ENCODE assay signal across 1 cellular context in the genomic region with DNA sequence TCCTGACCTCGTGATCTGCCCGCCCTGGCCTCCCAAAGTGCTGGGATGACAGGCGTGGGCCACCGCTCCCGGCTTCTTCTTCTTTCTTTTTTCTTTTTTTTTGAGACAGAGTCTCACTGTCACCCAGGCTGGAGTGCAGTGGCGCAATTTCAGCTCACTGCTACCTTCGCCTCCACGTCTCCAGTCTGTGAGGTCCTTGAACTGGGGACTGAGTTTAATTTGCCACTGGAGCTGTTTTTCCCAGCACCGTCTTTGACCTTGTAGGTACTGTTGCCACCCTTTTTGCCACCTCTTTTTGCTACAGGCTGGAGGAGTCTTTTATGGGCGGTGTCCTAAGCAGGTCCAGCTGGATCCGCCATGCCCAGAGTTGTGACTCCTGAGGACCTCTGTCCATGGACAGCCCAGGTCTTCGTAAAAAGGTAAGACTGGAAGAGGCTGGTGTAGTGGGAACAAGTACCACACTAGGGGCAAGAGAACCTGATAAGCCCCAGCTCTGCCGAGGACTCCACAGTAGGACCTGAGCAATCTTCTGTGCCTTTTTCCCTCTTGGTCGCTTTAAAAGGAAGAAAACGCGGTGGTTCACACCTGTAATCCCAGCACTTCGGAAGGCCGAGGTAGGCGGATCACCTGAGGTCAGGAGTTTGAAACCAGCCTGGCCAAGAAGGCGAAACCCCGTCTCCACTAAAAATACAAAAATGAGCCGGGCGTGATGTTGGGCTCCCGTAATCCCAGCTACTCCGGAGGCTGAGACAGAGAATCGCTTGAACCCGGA.
A peak's percentile ranks its signal among the peaks of the same experiment; 100 is the strongest.
TF ChIP-seq lines count a peak whose summit lies in the region.

No MANE protein-coding gene starts in this region.

TF ChIP-seq in K562, 482 proteins besides CTCF, POLR2A, EP300 and RAD21:
- TF ChIP-seq MXI1 (IDR thresholded peaks at IDR 0.05; ENCODE audit: low read depth, low read length), result 0 out of 2 replicates have a peak, but pooled peaks have one; percentile 39
- TF ChIP-seq CEBPG (CRISPR knock-in tag; IDR thresholded peaks at IDR 0.05), result no peak
- peak; percentile 23 to 55; a peak in 2 of 4 replicates for TF ChIP-seq CEBPG (tag; conservative IDR thresholded peaks at IDR 0.05 in 1 of 2, IDR thresholded peaks at IDR 0.05 in 1 of 2)
- no peak for TF ChIP-seq THRB (CRISPR knock-in tag; conservative IDR thresholded peaks at IDR 0.05)
- TF ChIP-seq FOXK1 (CRISPR knock-in tag; IDR thresholded peaks at IDR 0.05; ENCODE audit: borderline replicate concordance), result peak; percentile 86; the same call in 1 of the 2 replicates
- peak; percentile 70 for TF ChIP-seq CEBPB (tag; IDR thresholded peaks at IDR 0.05)
- TF ChIP-seq, protein P1, sequence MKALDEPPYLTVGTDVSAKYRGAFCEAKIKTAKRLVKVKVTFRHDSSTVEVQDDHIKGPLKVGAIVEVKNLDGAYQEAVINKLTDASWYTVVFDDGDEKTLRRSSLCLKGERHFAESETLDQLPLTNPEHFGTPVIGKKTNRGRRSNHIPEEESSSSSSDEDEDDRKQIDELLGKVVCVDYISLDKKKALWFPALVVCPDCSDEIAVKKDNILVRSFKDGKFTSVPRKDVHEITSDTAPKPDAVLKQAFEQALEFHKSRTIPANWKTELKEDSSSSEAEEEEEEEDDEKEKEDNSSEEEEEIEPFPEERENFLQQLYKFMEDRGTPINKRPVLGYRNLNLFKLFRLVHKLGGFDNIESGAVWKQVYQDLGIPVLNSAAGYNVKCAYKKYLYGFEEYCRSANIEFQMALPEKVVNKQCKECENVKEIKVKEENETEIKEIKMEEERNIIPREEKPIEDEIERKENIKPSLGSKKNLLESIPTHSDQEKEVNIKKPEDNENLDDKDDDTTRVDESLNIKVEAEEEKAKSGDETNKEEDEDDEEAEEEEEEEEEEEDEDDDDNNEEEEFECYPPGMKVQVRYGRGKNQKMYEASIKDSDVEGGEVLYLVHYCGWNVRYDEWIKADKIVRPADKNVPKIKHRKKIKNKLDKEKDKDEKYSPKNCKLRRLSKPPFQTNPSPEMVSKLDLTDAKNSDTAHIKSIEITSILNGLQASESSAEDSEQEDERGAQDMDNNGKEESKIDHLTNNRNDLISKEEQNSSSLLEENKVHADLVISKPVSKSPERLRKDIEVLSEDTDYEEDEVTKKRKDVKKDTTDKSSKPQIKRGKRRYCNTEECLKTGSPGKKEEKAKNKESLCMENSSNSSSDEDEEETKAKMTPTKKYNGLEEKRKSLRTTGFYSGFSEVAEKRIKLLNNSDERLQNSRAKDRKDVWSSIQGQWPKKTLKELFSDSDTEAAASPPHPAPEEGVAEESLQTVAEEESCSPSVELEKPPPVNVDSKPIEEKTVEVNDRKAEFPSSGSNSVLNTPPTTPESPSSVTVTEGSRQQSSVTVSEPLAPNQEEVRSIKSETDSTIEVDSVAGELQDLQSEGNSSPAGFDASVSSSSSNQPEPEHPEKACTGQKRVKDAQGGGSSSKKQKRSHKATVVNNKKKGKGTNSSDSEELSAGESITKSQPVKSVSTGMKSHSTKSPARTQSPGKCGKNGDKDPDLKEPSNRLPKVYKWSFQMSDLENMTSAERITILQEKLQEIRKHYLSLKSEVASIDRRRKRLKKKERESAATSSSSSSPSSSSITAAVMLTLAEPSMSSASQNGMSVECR (CRISPR knock-in tag; IDR thresholded peaks at IDR 0.05), result peak; percentile 69; the same call in 1 of the 2 replicates
- TF ChIP-seq AFF1 (IDR thresholded peaks at IDR 0.05; ENCODE audit: low read depth in 1 of 2, partially characterized antibody in 2 of 2), result peak in 1 of 2 experiments; percentile 34
- TF ChIP-seq TEAD1 (CRISPR knock-in tag; IDR thresholded peaks at IDR 0.05), result 0 out of 4 replicates have a peak, but pooled peaks of 1 of the 2 experiments have one; percentile 47
- peak; percentile 58; the same call in 1 of the 2 replicates for TF ChIP-seq XRCC5 (IDR thresholded peaks at IDR 0.05; ENCODE audit: low read depth, low read length)
- TF ChIP-seq NEUROD1 (IDR thresholded peaks at IDR 0.05; ENCODE audit: borderline replicate concordance, low read depth, low read length, partially characterized antibody), result peak; percentile 11
- TF ChIP-seq NFE2 (IDR thresholded peaks at IDR 0.05; ENCODE audit: low read depth), result no peak
- TF ChIP-seq ZBTB11 (CRISPR knock-in tag; IDR thresholded peaks at IDR 0.05), result peak in 1 of 3 experiments; percentile 44; a peak in 1 of 6 replicates
- TF ChIP-seq CTBP1 (IDR thresholded peaks at IDR 0.05; ENCODE audit: borderline replicate concordance), result 0 out of 2 replicates have a peak, but pooled peaks have one; percentile 17
- TF ChIP-seq SMARCE1 (IDR thresholded peaks at IDR 0.05), result peak; percentile 40; the same call in 1 of the 2 replicates
- no peak for TF ChIP-seq L3MBTL2 (IDR thresholded peaks at IDR 0.05)
- TF ChIP-seq, protein P2, sequence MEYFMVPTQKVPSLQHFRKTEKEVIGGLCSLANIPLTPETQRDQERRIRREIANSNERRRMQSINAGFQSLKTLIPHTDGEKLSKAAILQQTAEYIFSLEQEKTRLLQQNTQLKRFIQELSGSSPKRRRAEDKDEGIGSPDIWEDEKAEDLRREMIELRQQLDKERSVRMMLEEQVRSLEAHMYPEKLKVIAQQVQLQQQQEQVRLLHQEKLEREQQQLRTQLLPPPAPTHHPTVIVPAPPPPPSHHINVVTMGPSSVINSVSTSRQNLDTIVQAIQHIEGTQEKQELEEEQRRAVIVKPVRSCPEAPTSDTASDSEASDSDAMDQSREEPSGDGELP (CRISPR knock-in tag; IDR thresholded peaks at IDR 0.05; ENCODE audit: borderline replicate concordance), result peak; percentile 64; the same call in 1 of the 2 replicates
- TF ChIP-seq HOMEZ (CRISPR knock-in tag; IDR thresholded peaks at IDR 0.05), result no peak
- TF ChIP-seq ZC3H4 (CRISPR knock-in tag; IDR thresholded peaks at IDR 0.05; ENCODE audit: borderline replicate concordance), result peak; percentile 84; the same call in 1 of the 2 replicates
- 0 out of 2 replicates have a peak, but pooled peaks have one; percentile 45 for TF ChIP-seq PTBP1 (IDR thresholded peaks at IDR 0.05; ENCODE audit: low read depth, low read length)
- 0 out of 4 replicates have a peak, but pooled peaks of 1 of the 2 experiments have one; percentile 38 for TF ChIP-seq NONO (IDR thresholded peaks at IDR 0.05; ENCODE audit: low read depth in 2 of 2, low read length in 1 of 2)
- no peak for TF ChIP-seq CHCHD3 (CRISPR knock-in tag; IDR thresholded peaks at IDR 0.05)
- 0 out of 4 replicates have a peak, but pooled peaks of 1 of the 2 experiments have one; percentile 7 for TF ChIP-seq ZNF639 (CRISPR knock-in tag; conservative IDR thresholded peaks at IDR 0.05 in 1 of 2, IDR thresholded peaks at IDR 0.05 in 1 of 2)
- TF ChIP-seq, protein P3, sequence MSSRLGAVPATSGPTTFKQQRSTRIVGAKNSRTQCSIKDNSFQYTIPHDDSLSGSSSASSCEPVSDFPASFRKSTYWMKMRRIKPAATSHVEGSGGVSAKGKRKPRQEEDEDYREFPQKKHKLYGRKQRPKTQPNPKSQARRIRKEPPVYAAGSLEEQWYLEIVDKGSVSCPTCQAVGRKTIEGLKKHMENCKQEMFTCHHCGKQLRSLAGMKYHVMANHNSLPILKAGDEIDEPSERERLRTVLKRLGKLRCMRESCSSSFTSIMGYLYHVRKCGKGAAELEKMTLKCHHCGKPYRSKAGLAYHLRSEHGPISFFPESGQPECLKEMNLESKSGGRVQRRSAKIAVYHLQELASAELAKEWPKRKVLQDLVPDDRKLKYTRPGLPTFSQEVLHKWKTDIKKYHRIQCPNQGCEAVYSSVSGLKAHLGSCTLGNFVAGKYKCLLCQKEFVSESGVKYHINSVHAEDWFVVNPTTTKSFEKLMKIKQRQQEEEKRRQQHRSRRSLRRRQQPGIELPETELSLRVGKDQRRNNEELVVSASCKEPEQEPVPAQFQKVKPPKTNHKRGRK (tag; IDR thresholded peaks at IDR 0.05), result no peak
